23 cellular contexts compared by ENCODE assay signal in the genomic region with DNA sequence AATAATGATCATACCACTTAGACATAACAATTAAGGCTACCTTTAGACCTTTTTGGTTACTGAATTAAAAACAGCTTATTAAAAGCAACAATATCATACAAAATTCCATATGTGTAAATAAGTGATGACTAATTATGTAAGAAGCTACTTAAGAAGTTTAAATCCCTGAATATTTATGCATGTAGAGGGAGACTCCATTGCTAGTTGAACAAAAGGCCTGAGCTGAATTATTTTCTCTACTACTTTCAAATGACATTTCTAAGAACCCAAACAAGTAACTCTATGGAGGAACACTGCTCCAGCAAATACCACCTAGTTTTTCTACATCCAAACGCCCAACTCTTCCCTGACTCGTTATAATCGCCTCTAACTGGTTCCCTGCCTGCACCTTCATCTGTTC. TPM values are rescaled to one million over a fixed set of nuclear protein-coding genes. Genes with fewer than 3 reads are reported as not detected.
DNase-seq lines count a peak whose midpoint lies in the region; ATAC-seq and TF ChIP-seq lines count a peak whose summit lies in the region.
"Had no signal": no experiment of that assay in that cellular context is flagged by ENCODE, and none has a peak within 500 bp of the region (broad histone marks: within the 10 kb centered on the region; RNA-seq: fewer than 3 reads in every experiment).

No MANE protein-coding gene starts in this region.

- H3K4me1 Mint-ChIP-seq in MCF 10A (ENCODE audit: insufficient read depth, unreplicated experiment), result peaks cover 26% of the 10 kb centered on the region
- peaks cover 76% of the 10 kb centered on the region for H3K4me1 Mint-ChIP-seq in stimulated activated effector memory CD8-positive, alpha-beta T cell treated with anti-CD3 and anti-CD28 coated beads, Interleukin-12 subunit alpha, Interleukin-12 subunit beta, amount 100 ng/mL, for 72 hours

- intact Hi-C loops in MCF 10A (cut with micrococcal nuclease), result no loop called here
- intact Hi-C loops in breast epithelium (cut with DNase I; ENCODE audit: low total_unique reads), result no loop called here

- H3K27me3 ChIP-seq in breast epithelium (no peaks in the 10 kb centered on the region), SU-DHL-6 (ENCODE audit: low read length) (no peaks in the 10 kb centered on the region)
- H3K27me3 ChIP-seq: ovary, sigmoid colon had no signal

- H3K36me3 Mint-ChIP-seq in MCF 10A (ENCODE audit: insufficient read depth, unreplicated experiment), result peaks cover 8% of the 10 kb centered on the region
- peaks cover 18% of the 10 kb centered on the region for H3K36me3 Mint-ChIP-seq in stimulated activated effector memory CD8-positive, alpha-beta T cell treated with anti-CD3 and anti-CD28 coated beads, Interleukin-12 subunit alpha, Interleukin-12 subunit beta, amount 100 ng/mL, for 72 hours

- no TSS peak for BruUV-seq in MCF 10A (replicated peaks; lab: Mats Ljungman, UMichigan)

- H3F3A ChIP-seq in SU-DHL-6 (ENCODE audit: insufficient read depth), result 0 out of 2 replicates have a peak, but pooled peaks cover 3% of the 10 kb centered on the region

- DNase-seq in MCF 10A (ENCODE audit: unreplicated experiment), result no peak
- no peak for DNase-seq in breast epithelium (ENCODE audit: low spot score in 2 of 2)
- DNase-seq in epithelial cell of esophagus (ENCODE audit: low read depth), result peak; percentile 18
- DNase-seq in stimulated activated effector memory CD8-positive, alpha-beta T cell treated with anti-CD3 and anti-CD28 coated beads, Interleukin-12 subunit alpha, Interleukin-12 subunit beta, amount 100 ng/mL, for 72 hours (ENCODE audit: low spot score in 2 of 2), result no peak
- DNase-seq in NCI-H1417 (lab: John Stamatoyannopoulos, UW), result no peak
- DNase-seq in NOMO-1 (lab: John Stamatoyannopoulos, UW; ENCODE audit: unreplicated experiment in 2 of 2), result no peak
- DNase-seq: activated CD4-positive, alpha-beta T cell treated with anti-CD3 and anti-CD28 coated beads, Interleukin-2, amount 10 ng/mL, durations not matched to agents 7 days and 5 days; activated T-cell treated with anti-CD3 and anti-CD28 coated beads, Interleukin-2, amount 50 U/mL, for 48 hours; amniotic stem cell; cerebellar nuclear complex; GDM1; H7; KBM-7; NCI-H1048; NCI-H2107; NCI-H69; OCI-M1; ovary; sigmoid colon; stimulated activated CD4-positive, alpha-beta T cell treated with anti-CD3 and anti-CD28 coated beads, Interleukin-2, amount 100 ng/mL, for 24 hours had no signal

- H3K9me3 ChIP-seq in breast epithelium, result no peaks in the 10 kb centered on the region
- no peaks in the 10 kb centered on the region for H3K9me3 ChIP-seq in SU-DHL-6 (ENCODE audit: insufficient read depth, low read length)
- H3K9me3 ChIP-seq: ovary, sigmoid colon had no signal

- no peaks in the 10 kb centered on the region for H3K9me2 ChIP-seq in SU-DHL-6 (replicated peaks; ENCODE audit: insufficient read depth, low read length)

- H3K4me3 ChIP-seq in breast epithelium, result no peak overlapping the region
- no peak overlapping the region for H3K4me3 ChIP-seq in SU-DHL-6 (ENCODE audit: insufficient read depth, low read length, poor library complexity, severe bottlenecking)
- H3K4me3 ChIP-seq in epithelial cell of esophagus (ENCODE audit: low read length), result peak overlapping the region; percentile 4
- H3K4me3 ChIP-seq: ovary, sigmoid colon had no signal

- H3K4me3 Mint-ChIP-seq in MCF 10A (ENCODE audit: unreplicated experiment), result no peak overlapping the region
- peak overlapping the region; percentile 11 for H3K4me3 Mint-ChIP-seq in stimulated activated effector memory CD8-positive, alpha-beta T cell treated with anti-CD3 and anti-CD28 coated beads, Interleukin-12 subunit alpha, Interleukin-12 subunit beta, amount 100 ng/mL, for 72 hours
- H3K4me3 Mint-ChIP-seq: activated CD4-positive, alpha-beta T cell treated with anti-CD3 and anti-CD28 coated beads, Interleukin-2, amount 10 ng/mL, durations not matched to agents 7 days and 5 days had no signal

- H3K27me3 Mint-ChIP-seq in MCF 10A (ENCODE audit: insufficient read depth, unreplicated experiment), result no peaks in the 10 kb centered on the region
- H3K27me3 Mint-ChIP-seq: activated CD4-positive, alpha-beta T cell treated with anti-CD3 and anti-CD28 coated beads, Interleukin-2, amount 10 ng/mL, durations not matched to agents 7 days and 5 days had no signal

- H3K4me2 ChIP-seq in SU-DHL-6 (ENCODE audit: low read depth, low read length, poor library complexity, severe bottlenecking), result peak overlapping the region; percentile 14

- H3K27ac ChIP-seq in breast epithelium, result no peak overlapping the region
- no peak overlapping the region for H3K27ac ChIP-seq in SU-DHL-6 (ENCODE audit: low read depth, low read length)
- H3K27ac ChIP-seq: ovary, sigmoid colon had no signal

- ATAC-seq in stimulated activated effector memory CD8-positive, alpha-beta T cell treated with anti-CD3 and anti-CD28 coated beads, Interleukin-12 subunit alpha, Interleukin-12 subunit beta, amount 100 ng/mL, for 72 hours, result no peak
- no peak for ATAC-seq in GM21367 (IDR thresholded peaks at IDR 0.05; ENCODE audit: unreplicated experiment)
- ATAC-seq: left lobe of liver had no signal

- H3K9ac ChIP-seq in SU-DHL-6 (ENCODE audit: low read length), result no peak overlapping the region

- no peaks in the 10 kb centered on the region for H3K36me3 ChIP-seq in breast epithelium
- H3K36me3 ChIP-seq in SU-DHL-6 (ENCODE audit: low read length), result 0 out of 2 replicates have a peak, but pooled peaks cover 4% of the 10 kb centered on the region
- H3K36me3 ChIP-seq: ovary, sigmoid colon had no signal

- CTCF ChIA-PET in MCF 10A (lab: Yijun Ruan, JAX), result interaction anchor here (0.6 kb wide), 1 partner anchor 162 kb away, joined by 3 read pairs; no protein-coding TSS in a partner anchor

- H2AFZ ChIP-seq in SU-DHL-6 (ENCODE audit: low read depth, low read length, severe bottlenecking), result no peak overlapping the region

- H3K79me2 ChIP-seq in SU-DHL-6 (ENCODE audit: insufficient read depth, low read length), result peaks cover 100% of the 10 kb centered on the region

- H4K20me1 ChIP-seq in SU-DHL-6 (ENCODE audit: low read depth, low read length), result no peaks in the 10 kb centered on the region

- no peaks in the 10 kb centered on the region for H3K9me3 Mint-ChIP-seq in MCF 10A (ENCODE audit: unreplicated experiment)
- no peaks in the 10 kb centered on the region for H3K9me3 Mint-ChIP-seq in stimulated activated effector memory CD8-positive, alpha-beta T cell treated with anti-CD3 and anti-CD28 coated beads, Interleukin-12 subunit alpha, Interleukin-12 subunit beta, amount 100 ng/mL, for 72 hours
- H3K9me3 Mint-ChIP-seq: activated CD4-positive, alpha-beta T cell treated with anti-CD3 and anti-CD28 coated beads, Interleukin-2, amount 10 ng/mL, durations not matched to agents 7 days and 5 days had no signal

- POLR2A ChIA-PET in MCF 10A (lab: Yijun Ruan, JAX), result interaction anchor here (0.9 to 1.2 kb wide), 2 partner anchors 10 to 32 kb away, joined by 3 read pairs; no protein-coding TSS in a partner anchor

- H3K27ac Mint-ChIP-seq in MCF 10A (ENCODE audit: low read depth, unreplicated experiment), result peak overlapping the region; percentile 11
- H3K27ac Mint-ChIP-seq in stimulated activated effector memory CD8-positive, alpha-beta T cell treated with anti-CD3 and anti-CD28 coated beads, Interleukin-12 subunit alpha, Interleukin-12 subunit beta, amount 100 ng/mL, for 72 hours, result peak overlapping the region; percentile 73

- H3K4me1 ChIP-seq in breast epithelium, result no peaks in the 10 kb centered on the region

- TF ChIP-seq CTCF in MCF 10A (IDR thresholded peaks at IDR 0.05; ENCODE audit: unreplicated experiment) (no peak), breast epithelium (IDR thresholded peaks at IDR 0.05) (no peak), SU-DHL-6 (IDR thresholded peaks at IDR 0.05; ENCODE audit: insufficient read depth, low read length, poor library complexity, severe bottlenecking) (no peak), epithelial cell of esophagus (IDR thresholded peaks at IDR 0.05; ENCODE audit: insufficient read depth, low read depth, low read length, missing control alignments) (no peak)

- no peak for TF ChIP-seq POLR2A in breast epithelium (IDR thresholded peaks at IDR 0.05)

RNA-seq across cellular contexts. Expression of a gene that starts 31.5 kb away (rescaled TPM):
- total RNA-seq in MCF 10A (2022), result 23.7 and 25.5 TPM in 2 replicates
- total RNA-seq in breast epithelium, result 10 to 100 TPM; 49.4 to 78.7 (median 60.0) TPM
